ENCODE assay signal across 19 cellular contexts in the genomic region with DNA sequence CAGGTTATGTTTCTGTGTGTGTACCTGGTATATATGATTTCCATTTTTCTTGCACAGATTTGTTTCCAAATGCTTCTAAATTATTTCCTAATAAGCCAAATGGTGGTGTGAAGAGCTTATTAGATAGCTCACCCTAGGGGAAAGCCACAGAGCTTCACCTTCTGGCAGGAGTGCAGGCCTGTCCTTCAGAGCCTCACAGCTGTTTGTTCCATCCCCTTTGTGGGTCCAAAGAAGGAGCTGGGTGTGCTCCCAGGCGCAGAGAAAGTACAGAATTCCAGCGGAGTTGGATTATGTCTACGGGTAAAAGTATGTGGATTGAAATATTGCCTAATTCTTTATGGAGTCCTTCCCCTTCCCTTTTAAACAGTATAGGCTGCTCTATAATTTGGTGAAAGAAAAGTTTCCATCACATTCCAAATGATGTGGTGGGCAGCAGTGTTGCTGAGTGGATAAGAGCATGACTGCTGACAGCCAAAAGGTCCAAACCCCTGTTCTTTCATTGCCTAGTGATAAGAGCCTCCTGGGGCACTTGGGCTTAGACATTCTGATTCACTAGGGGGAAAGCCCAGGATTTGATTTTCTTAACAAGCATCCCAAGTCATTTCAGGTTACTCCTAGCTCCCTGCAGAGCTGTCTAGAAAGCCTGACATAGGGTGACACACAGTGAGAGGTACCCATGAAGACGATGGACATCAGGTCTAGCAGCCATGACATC.
A peak's percentile ranks its signal among the peaks of the same experiment; 100 is the strongest.
DNase-seq lines count a peak whose midpoint lies in the region; ATAC-seq and TF ChIP-seq lines count a peak whose summit lies in the region.
"Had no signal": no experiment of that assay in that cellular context is flagged by ENCODE, and none has a peak within 500 bp of the region (broad histone marks: within the 10 kb centered on the region; RNA-seq: fewer than 3 reads in every experiment).

No MANE protein-coding gene starts in this region.

- H3K79me2 ChIP-seq in GM23338 (replicated peaks; ENCODE audit: insufficient read depth) (no peaks in the 10 kb centered on the region), osteoblast (ENCODE audit: insufficient read depth, low read length) (no peaks in the 10 kb centered on the region)

- H3K4me3 ChIP-seq in GM23338, result no peak overlapping the region
- no peak overlapping the region for H3K4me3 ChIP-seq in adipocyte (ENCODE audit: low read length)
- H3K4me3 ChIP-seq in osteoblast (ENCODE audit: insufficient read depth, low read length), result no peak overlapping the region
- no peak overlapping the region for H3K4me3 ChIP-seq in aorta (ENCODE audit: low read length in 2 of 2)
- H3K4me3 ChIP-seq: body of pancreas, HAP-1, MG63, prostate gland, stomach had no signal

- H3K4me2 ChIP-seq in GM23338 (no peak overlapping the region), osteoblast (ENCODE audit: insufficient read depth, low read length) (no peak overlapping the region)

- TF ChIP-seq CTCF in GM23338 (conservative IDR thresholded peaks at IDR 0.05; ENCODE audit: low read depth in 2 of 2), result no peak
- no peak for TF ChIP-seq CTCF in glutamatergic neuron (IDR thresholded peaks at IDR 0.05; ENCODE audit: partially characterized antibody, unreplicated experiment)
- TF ChIP-seq CTCF in osteoblast (IDR thresholded peaks at IDR 0.05; ENCODE audit: extremely low read depth, low read depth, low read length), result no peak

- 0 out of 2 replicates have a peak, but pooled peaks cover 6% of the 10 kb centered on the region for H3K9me2 ChIP-seq in GM23338 (ENCODE audit: insufficient read depth)

- DNase-seq in GM23338 (ENCODE audit: low spot score) (no peak), adipocyte (ENCODE audit: low read depth) (peak; percentile 12), glutamatergic neuron (no peak), osteoblast (ENCODE audit: insufficient read length, low spot score, missing footprints) (no peak), aorta (no peak), NCI-H2227 (lab: John Stamatoyannopoulos, UW; ENCODE audit: unreplicated experiment) (no peak), SHP77 (lab: John Stamatoyannopoulos, UW) (no peak)
- no peak for DNase-seq in naive thymus-derived CD8-positive, alpha-beta T cell
- DNase-seq: activated gamma-delta T cell; body of pancreas; GF-D8; MG63; NCI-H187; NCI-H510A; stimulated activated CD4-positive, alpha-beta T cell treated with anti-CD3 and anti-CD28 coated beads, Interleukin-15, amount 100 ng/mL, for 24 hours; stomach had no signal

- H3K36me3 Mint-ChIP-seq in GM23338 (ENCODE audit: low read depth), result no peaks in the 10 kb centered on the region
- no peaks in the 10 kb centered on the region for H3K36me3 Mint-ChIP-seq in glutamatergic neuron (ENCODE audit: unreplicated experiment)
- H3K36me3 Mint-ChIP-seq in naive thymus-derived CD8-positive, alpha-beta T cell, result no peaks in the 10 kb centered on the region

- WGBS in aorta, 2 donors, result 20 to 44% methylated on average over 4 of the region's 4 CpGs

- H4K20me1 ChIP-seq in GM23338 (replicated peaks; ENCODE audit: insufficient read depth) (no peaks in the 10 kb centered on the region; the same call in 1 of the 2 replicates), osteoblast (ENCODE audit: insufficient read depth, low read length) (no peaks in the 10 kb centered on the region)

- H3K4me1 Mint-ChIP-seq in GM23338 (no peaks in the 10 kb centered on the region), glutamatergic neuron (ENCODE audit: low read depth, unreplicated experiment) (peaks cover 34% of the 10 kb centered on the region)
- peaks cover 13 to 28% (median 25%) of the 10 kb centered on the region in 4 donors for H3K4me1 Mint-ChIP-seq in naive thymus-derived CD8-positive, alpha-beta T cell

- POLR2A ChIA-PET in naive thymus-derived CD8-positive, alpha-beta T cell (lab: Charles Lee), result no interaction called here

- H3K9me3 ChIP-seq in adipocyte (ENCODE audit: control insufficient read depth, low read length), result no peaks in the 10 kb centered on the region
- no peaks in the 10 kb centered on the region for H3K9me3 ChIP-seq in osteoblast (ENCODE audit: low read depth, low read length)
- H3K9me3 ChIP-seq in aorta (ENCODE audit: control insufficient read depth, low read length), result no peaks in the 10 kb centered on the region
- H3K9me3 ChIP-seq: body of pancreas, HAP-1, MG63, prostate gland, stomach had no signal

- H3K4me3 Mint-ChIP-seq in GM23338 (no peak overlapping the region), glutamatergic neuron (ENCODE audit: unreplicated experiment) (peak overlapping the region; percentile 43)
- H3K4me3 Mint-ChIP-seq in naive thymus-derived CD8-positive, alpha-beta T cell, result no peak overlapping the region

- intact Hi-C loops in aorta (cut with DNase I), result no loop called here

- no peaks in the 10 kb centered on the region for H3K36me3 ChIP-seq in GM23338 (ENCODE audit: insufficient read depth)
- peaks cover 61% of the 10 kb centered on the region for H3K36me3 ChIP-seq in adipocyte (ENCODE audit: control insufficient read depth, insufficient read depth, low read length, severe bottlenecking)
- H3K36me3 ChIP-seq in osteoblast (ENCODE audit: insufficient read depth, low read length), result peaks cover 45% of the 10 kb centered on the region
- H3K36me3 ChIP-seq in aorta (ENCODE audit: control insufficient read depth in 1 of 2, insufficient read depth in 2 of 2, low read length in 1 of 2), result peaks cover 0 to 2% of the 10 kb centered on the region in 2 donors
- H3K36me3 ChIP-seq: prostate gland had no signal

- no peaks in the 10 kb centered on the region for H3K9me3 Mint-ChIP-seq in GM23338
- peaks cover 5% of the 10 kb centered on the region for H3K9me3 Mint-ChIP-seq in glutamatergic neuron (ENCODE audit: unreplicated experiment)
- no peaks in the 10 kb centered on the region for H3K9me3 Mint-ChIP-seq in naive thymus-derived CD8-positive, alpha-beta T cell

- no peak overlapping the region for H3K27ac ChIP-seq in GM23338 (ENCODE audit: low read depth)
- peak overlapping the region; percentile 74 for H3K27ac ChIP-seq in osteoblast (ENCODE audit: low read depth, low read length)
- no peak overlapping the region for H3K27ac ChIP-seq in aorta (ENCODE audit: low read depth in 1 of 2, low read length in 2 of 2)
- H3K27ac ChIP-seq: body of pancreas, prostate gland, stomach had no signal

- H3K27ac Mint-ChIP-seq in GM23338, result no peak overlapping the region
- peak overlapping the region; percentile 79 for H3K27ac Mint-ChIP-seq in glutamatergic neuron (ENCODE audit: unreplicated experiment)
- H3K27ac Mint-ChIP-seq in naive thymus-derived CD8-positive, alpha-beta T cell, result peak overlapping the region in 5 of 10 donors; percentile 47 to 92 (median 74)

- H3K27me3 Mint-ChIP-seq in GM23338 (ENCODE audit: insufficient read depth, low read depth, poor library complexity) (peaks cover 2% of the 10 kb centered on the region), glutamatergic neuron (ENCODE audit: unreplicated experiment) (peaks cover 7% of the 10 kb centered on the region)
- peaks cover 0 to 2% (median 0%) of the 10 kb centered on the region in 5 donors for H3K27me3 Mint-ChIP-seq in naive thymus-derived CD8-positive, alpha-beta T cell

- no peak overlapping the region for H2AFZ ChIP-seq in GM23338
- H2AFZ ChIP-seq in osteoblast (ENCODE audit: low read length), result no peak overlapping the region

- no peaks in the 10 kb centered on the region for H3K27me3 ChIP-seq in GM23338 (ENCODE audit: insufficient read depth)
- H3K27me3 ChIP-seq in adipocyte (replicated peaks; ENCODE audit: control insufficient read depth, insufficient read depth, low read length), result no peaks in the 10 kb centered on the region
- no peaks in the 10 kb centered on the region for H3K27me3 ChIP-seq in osteoblast (ENCODE audit: insufficient read depth, low read length)
- H3K27me3 ChIP-seq in aorta (ENCODE audit: control insufficient read depth in 1 of 2, insufficient read depth in 2 of 2, low read length in 1 of 2), result no peaks in the 10 kb centered on the region
- H3K27me3 ChIP-seq: body of pancreas, MG63, stomach had no signal

- no peak overlapping the region for H3K9ac ChIP-seq in adipocyte (ENCODE audit: low read length)

- H3F3A ChIP-seq in GM23338 (replicated peaks; ENCODE audit: low read depth), result no peaks in the 10 kb centered on the region

- ATAC-seq in GM23338, result peak; percentile 26; the same call in 1 of the 3 replicates
- no peak for ATAC-seq in aorta (ENCODE audit: low FRiP score)
- no peak for ATAC-seq in naive thymus-derived CD8-positive, alpha-beta T cell
- ATAC-seq: activated CD4-positive, CD25-positive, alpha-beta regulatory T cell treated with anti-CD3 and anti-CD28 coated beads, Interleukin-2, amount 50 U/mL, for 24 hours; body of pancreas had no signal

- H3K4me1 ChIP-seq in GM23338 (ENCODE audit: insufficient read depth) (no peaks in the 10 kb centered on the region), adipocyte (ENCODE audit: control insufficient read depth, insufficient read depth, low read length) (peaks cover 18% of the 10 kb centered on the region), osteoblast (ENCODE audit: insufficient read depth, low read length) (peaks cover 27% of the 10 kb centered on the region), aorta (ENCODE audit: control insufficient read depth in 1 of 2, insufficient read depth in 2 of 2, low read length in 2 of 2) (peaks cover 0 to 2% of the 10 kb centered on the region in 2 donors)
- H3K4me1 ChIP-seq: HAP-1, prostate gland had no signal

TF ChIP-seq in GM23338, 12 proteins besides CTCF, POLR2A, EP300 and RAD21:
- no peak for TF ChIP-seq JUNB (IDR thresholded peaks at IDR 0.05; ENCODE audit: unreplicated experiment)
- TF ChIP-seq, protein P1, sequence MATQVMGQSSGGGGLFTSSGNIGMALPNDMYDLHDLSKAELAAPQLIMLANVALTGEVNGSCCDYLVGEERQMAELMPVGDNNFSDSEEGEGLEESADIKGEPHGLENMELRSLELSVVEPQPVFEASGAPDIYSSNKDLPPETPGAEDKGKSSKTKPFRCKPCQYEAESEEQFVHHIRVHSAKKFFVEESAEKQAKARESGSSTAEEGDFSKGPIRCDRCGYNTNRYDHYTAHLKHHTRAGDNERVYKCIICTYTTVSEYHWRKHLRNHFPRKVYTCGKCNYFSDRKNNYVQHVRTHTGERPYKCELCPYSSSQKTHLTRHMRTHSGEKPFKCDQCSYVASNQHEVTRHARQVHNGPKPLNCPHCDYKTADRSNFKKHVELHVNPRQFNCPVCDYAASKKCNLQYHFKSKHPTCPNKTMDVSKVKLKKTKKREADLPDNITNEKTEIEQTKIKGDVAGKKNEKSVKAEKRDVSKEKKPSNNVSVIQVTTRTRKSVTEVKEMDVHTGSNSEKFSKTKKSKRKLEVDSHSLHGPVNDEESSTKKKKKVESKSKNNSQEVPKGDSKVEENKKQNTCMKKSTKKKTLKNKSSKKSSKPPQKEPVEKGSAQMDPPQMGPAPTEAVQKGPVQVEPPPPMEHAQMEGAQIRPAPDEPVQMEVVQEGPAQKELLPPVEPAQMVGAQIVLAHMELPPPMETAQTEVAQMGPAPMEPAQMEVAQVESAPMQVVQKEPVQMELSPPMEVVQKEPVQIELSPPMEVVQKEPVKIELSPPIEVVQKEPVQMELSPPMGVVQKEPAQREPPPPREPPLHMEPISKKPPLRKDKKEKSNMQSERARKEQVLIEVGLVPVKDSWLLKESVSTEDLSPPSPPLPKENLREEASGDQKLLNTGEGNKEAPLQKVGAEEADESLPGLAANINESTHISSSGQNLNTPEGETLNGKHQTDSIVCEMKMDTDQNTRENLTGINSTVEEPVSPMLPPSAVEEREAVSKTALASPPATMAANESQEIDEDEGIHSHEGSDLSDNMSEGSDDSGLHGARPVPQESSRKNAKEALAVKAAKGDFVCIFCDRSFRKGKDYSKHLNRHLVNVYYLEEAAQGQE (IDR thresholded peaks at IDR 0.05; ENCODE audit: unreplicated experiment), result no peak
